10 cellular contexts compared by ENCODE assay signal in the genomic region with DNA sequence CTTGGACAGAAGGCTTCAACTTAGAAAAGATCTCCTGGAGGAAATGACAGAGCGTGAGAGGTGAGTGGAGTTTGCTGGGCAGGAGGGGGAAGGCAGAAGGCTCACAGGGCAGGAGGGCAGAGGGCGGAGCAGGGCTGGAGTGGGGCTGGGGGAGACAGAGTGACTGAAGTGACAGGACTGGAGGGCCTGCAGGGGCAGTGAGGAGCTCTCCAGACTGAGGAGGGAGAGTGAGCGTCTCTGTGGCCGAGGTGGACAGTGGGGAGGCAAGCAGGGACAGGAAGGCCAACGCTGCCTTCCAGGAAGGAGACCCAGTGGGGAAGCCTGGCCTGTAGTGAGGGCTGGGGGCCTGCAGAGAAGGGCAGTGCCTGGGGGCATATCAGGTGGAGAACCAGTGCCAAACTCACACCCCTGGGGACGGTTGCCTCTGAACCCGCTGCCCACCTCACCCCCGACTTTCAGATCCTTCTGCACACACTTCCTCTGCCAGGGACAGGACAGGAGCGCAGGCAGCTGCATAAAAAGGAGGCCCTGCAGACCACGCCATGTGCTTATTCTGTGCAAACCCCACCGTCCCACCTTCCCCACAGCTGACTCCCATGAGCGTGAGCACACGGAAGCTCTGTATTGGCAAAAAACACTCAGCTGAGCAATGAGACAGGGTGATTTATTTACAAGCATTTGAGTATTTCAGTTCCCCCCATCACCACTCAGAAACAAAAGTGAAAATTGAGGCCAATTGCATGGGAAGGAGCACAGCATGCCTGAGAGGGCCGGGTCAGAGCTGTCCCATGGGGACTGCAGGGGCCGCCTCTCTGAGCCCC.
DNase-seq lines count a peak whose midpoint lies in the region; ATAC-seq and TF ChIP-seq lines count a peak whose summit lies in the region.
"Had no signal": no experiment of that assay in that cellular context is flagged by ENCODE, and none has a peak within 500 bp of the region (broad histone marks: within the 10 kb centered on the region; RNA-seq: fewer than 3 reads in every experiment).

No MANE protein-coding gene starts in this region.

- H3K27me3 Mint-ChIP-seq in immature natural killer cell (ENCODE audit: low read depth in 3 of 3): peaks cover 0 to 1% (median 0%) of the 10 kb centered on the region in 3 donors
- no peaks in the 10 kb centered on the region for H3K27me3 Mint-ChIP-seq in endothelial cell (ENCODE audit: unreplicated experiment)

- no peak overlapping the region for H3K4me2 ChIP-seq in osteoblast (ENCODE audit: insufficient read depth, low read length)

- H3K27ac Mint-ChIP-seq in immature natural killer cell (peak overlapping the region in 5 of 6 donors; percentile 1 to 86 (median 55)), endothelial cell (ENCODE audit: unreplicated experiment) (no peak overlapping the region)

- H3K36me3 ChIP-seq in osteoblast (ENCODE audit: insufficient read depth, low read length): no peaks in the 10 kb centered on the region

- no peaks in the 10 kb centered on the region for H3K79me2 ChIP-seq in osteoblast (ENCODE audit: insufficient read depth, low read length)

- H3K4me3 ChIP-seq in osteoblast (ENCODE audit: insufficient read depth, low read length): no peak overlapping the region
- H3K4me3 ChIP-seq: body of pancreas had no signal

- H3K4me3 Mint-ChIP-seq in immature natural killer cell (no peak overlapping the region), endothelial cell (ENCODE audit: unreplicated experiment) (no peak overlapping the region)

- TF ChIP-seq CTCF in endothelial cell (IDR thresholded peaks at IDR 0.05; ENCODE audit: unreplicated experiment): no peak
- no peak for TF ChIP-seq CTCF in osteoblast (IDR thresholded peaks at IDR 0.05; ENCODE audit: extremely low read depth, low read depth, low read length)

- H3K9me3 ChIP-seq in osteoblast (ENCODE audit: low read depth, low read length): no peaks in the 10 kb centered on the region
- H3K9me3 ChIP-seq: body of pancreas had no signal

- no peaks in the 10 kb centered on the region for H3K27me3 ChIP-seq in osteoblast (ENCODE audit: insufficient read depth, low read length)
- H3K27me3 ChIP-seq: body of pancreas had no signal

- peak; percentile 61 for ATAC-seq in GM18499 (IDR thresholded peaks at IDR 0.05; ENCODE audit: insufficient read depth, unreplicated experiment)
- peak; percentile 95 for ATAC-seq in GM19467 (IDR thresholded peaks at IDR 0.05; ENCODE audit: unreplicated experiment)
- peak; percentile 89 for ATAC-seq in HG03097 (IDR thresholded peaks at IDR 0.05; ENCODE audit: low FRiP score, unreplicated experiment)
- ATAC-seq: body of pancreas had no signal

- H4K20me1 ChIP-seq in osteoblast (ENCODE audit: insufficient read depth, low read length): no peaks in the 10 kb centered on the region

- H3K4me1 ChIP-seq in osteoblast (ENCODE audit: insufficient read depth, low read length): no peaks in the 10 kb centered on the region
- H3K4me1 ChIP-seq: body of pancreas had no signal

- peaks cover 21 to 66% of the 10 kb centered on the region in 2 donors for H3K4me1 Mint-ChIP-seq in immature natural killer cell
- peaks cover 3% of the 10 kb centered on the region for H3K4me1 Mint-ChIP-seq in endothelial cell (ENCODE audit: unreplicated experiment)

- peaks cover 0 to 17% (median 7%) of the 10 kb centered on the region in 3 donors for H3K36me3 Mint-ChIP-seq in immature natural killer cell
- peaks cover 41% of the 10 kb centered on the region for H3K36me3 Mint-ChIP-seq in endothelial cell (ENCODE audit: low read depth, unreplicated experiment)

- DNase-seq in immature natural killer cell (no peak), endothelial cell (ENCODE audit: low spot score) (no peak), osteoblast (ENCODE audit: insufficient read length, low spot score, missing footprints) (no peak), NCI-H187 (lab: John Stamatoyannopoulos, UW) (no peak), SW480 (ENCODE audit: low spot score) (no peak)
- DNase-seq: body of pancreas, NCI-H1092 had no signal

- no peak overlapping the region for H2AFZ ChIP-seq in osteoblast (ENCODE audit: low read length)

- no peak overlapping the region for H3K27ac ChIP-seq in osteoblast (ENCODE audit: low read depth, low read length)
- H3K27ac ChIP-seq: body of pancreas had no signal

- H3K9me3 Mint-ChIP-seq in immature natural killer cell: no peaks in the 10 kb centered on the region
- H3K9me3 Mint-ChIP-seq in endothelial cell (ENCODE audit: unreplicated experiment): no peaks in the 10 kb centered on the region
